In genomic region chr6:100901582-100901981, GRCh38 we compare ENCODE assay signal across 1 cellular context.
TF ChIP-seq lines count a peak whose summit lies in the region.

No MANE protein-coding gene starts in this region.

TF ChIP-seq in liver, 16 proteins besides CTCF, POLR2A, EP300 and RAD21 (continued from another document):
- TF ChIP-seq, protein P1, sequence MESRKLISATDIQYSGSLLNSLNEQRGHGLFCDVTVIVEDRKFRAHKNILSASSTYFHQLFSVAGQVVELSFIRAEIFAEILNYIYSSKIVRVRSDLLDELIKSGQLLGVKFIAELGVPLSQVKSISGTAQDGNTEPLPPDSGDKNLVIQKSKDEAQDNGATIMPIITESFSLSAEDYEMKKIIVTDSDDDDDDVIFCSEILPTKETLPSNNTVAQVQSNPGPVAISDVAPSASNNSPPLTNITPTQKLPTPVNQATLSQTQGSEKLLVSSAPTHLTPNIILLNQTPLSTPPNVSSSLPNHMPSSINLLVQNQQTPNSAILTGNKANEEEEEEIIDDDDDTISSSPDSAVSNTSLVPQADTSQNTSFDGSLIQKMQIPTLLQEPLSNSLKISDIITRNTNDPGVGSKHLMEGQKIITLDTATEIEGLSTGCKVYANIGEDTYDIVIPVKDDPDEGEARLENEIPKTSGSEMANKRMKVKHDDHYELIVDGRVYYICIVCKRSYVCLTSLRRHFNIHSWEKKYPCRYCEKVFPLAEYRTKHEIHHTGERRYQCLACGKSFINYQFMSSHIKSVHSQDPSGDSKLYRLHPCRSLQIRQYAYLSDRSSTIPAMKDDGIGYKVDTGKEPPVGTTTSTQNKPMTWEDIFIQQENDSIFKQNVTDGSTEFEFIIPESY (IDR thresholded peaks at IDR 0.05), result peak; percentile 20
- TF ChIP-seq JUND (IDR thresholded peaks at IDR 0.05) (peak in 1 of 2 donors; percentile 43), SP1 (IDR thresholded peaks at IDR 0.05) (peak; percentile 71), YY1 (IDR thresholded peaks at IDR 0.05) (peak; percentile 20), RXRA (IDR thresholded peaks at IDR 0.05) (peak; percentile 60 to 62), EGR1 (IDR thresholded peaks at IDR 0.05; ENCODE audit: low read depth in 2 of 2) (no peak), NR2F2 (IDR thresholded peaks at IDR 0.05) (peak; percentile 26), HNF4A (conservative IDR thresholded peaks at IDR 0.05) (peak; percentile 71)
